In genomic region chr9:121890746-121891145, GRCh38 we compare ENCODE assay signal across 14 cellular contexts.
DNase-seq lines count a peak whose midpoint lies in the region; ATAC-seq, FAIRE-seq and TF ChIP-seq lines count a peak whose summit lies in the region.
"Had no signal": no experiment of that assay in that cellular context is flagged by ENCODE, and none has a peak within 500 bp of the region (broad histone marks: within the 10 kb centered on the region; RNA-seq: fewer than 3 reads in every experiment).

No MANE protein-coding gene starts in this region.

- H3K27ac ChIP-seq in IMR-90 (ENCODE audit: insufficient read depth, low read length): no peak overlapping the region
- no peak overlapping the region for H3K27ac ChIP-seq in H1 (ENCODE audit: low read depth, low read length)
- no peak overlapping the region for H3K27ac ChIP-seq in body of pancreas

- CTCF ChIA-PET in IMR-90 (lab: Yijun Ruan, JAX): no interaction called here
- CTCF ChIA-PET in H1 (lab: Charles Lee; ENCODE audit: partially characterized antibody): no interaction called here

- no peaks in the 10 kb centered on the region for H3K27me3 ChIP-seq in H7 (ENCODE audit: control insufficient read depth, insufficient read depth, low read length)
- H3K27me3 ChIP-seq in IMR-90 (ENCODE audit: control insufficient read depth, insufficient read depth, low read length): no peaks in the 10 kb centered on the region
- no peaks in the 10 kb centered on the region for H3K27me3 ChIP-seq in H1 (replicated peaks in 1 of 4; ENCODE audit: control insufficient read depth in 3 of 4, extremely low read depth in 1 of 4, insufficient read depth in 3 of 4, low read length in 3 of 4)
- H3K27me3 ChIP-seq in body of pancreas: no peaks in the 10 kb centered on the region

- H3K79me1 ChIP-seq in IMR-90 (ENCODE audit: low read depth in 1 of 2, low read length in 2 of 2) (peaks cover 0 to 7% of the 10 kb centered on the region in 2 experiments; a peak in 1 of 4 replicates), H1 (ENCODE audit: low read depth, low read length) (no peaks in the 10 kb centered on the region)

- H2BK15ac ChIP-seq in IMR-90 (ENCODE audit: low read depth, low read length) (peak overlapping the region; percentile 53; the same call in 2 of the 3 replicates), H1 (ENCODE audit: low read length) (no peak overlapping the region)

- peak overlapping the region in 1 of 2 experiments; percentile 54; a peak in 1 of 4 replicates for H4K8ac ChIP-seq in IMR-90 (ENCODE audit: low read depth in 2 of 2, low read length in 2 of 2)
- H4K8ac ChIP-seq in H1 (ENCODE audit: extremely low read depth, insufficient read depth, low read length): no peak overlapping the region

- no peak for FAIRE-seq in H1 (lab: Jason Lieb, UNC)
- FAIRE-seq: GM12891, GM18507 had no signal

- H3K18ac ChIP-seq in IMR-90 (ENCODE audit: low read depth, low read length) (no peak overlapping the region), H1 (ENCODE audit: extremely low read depth, low read length) (no peak overlapping the region)

- WGBS in IMR-90 (ENCODE audit: extremely low coverage in 2 of 2, insufficient read length in 1 of 2), 2 experiments: 79% methylated on average over 2 of the region's 2 CpGs; no CpG with 5 or more reads in 1 of the 2 experiments
- WGBS in H1 (ENCODE audit: extremely low coverage in 1 of 2, insufficient coverage in 1 of 2, insufficient read length in 1 of 2, insufficient replicate concordance in 2 of 2, low coverage in 1 of 2, low lambda C conversion rate in 2 of 2, missing lambda C conversion rate in 1 of 2), 2 experiments: 87% methylated on average over 2 of the region's 2 CpGs; no CpG with 5 or more reads in 1 of the 2 experiments
- 80 to 86% methylated on average over 2 of the region's 2 CpGs for WGBS in body of pancreas, 2 donors

- no peak overlapping the region for H3K23ac ChIP-seq in IMR-90 (ENCODE audit: low read depth, low read length)
- no peak overlapping the region for H3K23ac ChIP-seq in H1 (ENCODE audit: insufficient read length)

- H2AK5ac ChIP-seq in IMR-90 (ENCODE audit: low read depth, low read length): peak overlapping the region; percentile 92
- no peak overlapping the region for H2AK5ac ChIP-seq in H1 (ENCODE audit: low read depth, low read length)

- H3K14ac ChIP-seq in IMR-90 (replicated peaks; ENCODE audit: low read depth, low read length) (peak overlapping the region; percentile 60; the same call in 1 of the 2 replicates), H1 (ENCODE audit: insufficient read length) (no peak overlapping the region)

- TF ChIP-seq POLR2A in IMR-90 (IDR thresholded peaks at IDR 0.05; ENCODE audit: low read depth, low read length): no peak
- no peak for TF ChIP-seq POLR2A in H1 (IDR thresholded peaks at IDR 0.05; ENCODE audit: control extremely low read depth in 1 of 2, low read depth in 2 of 2, low read length in 2 of 2)
- no peak for TF ChIP-seq POLR2A in body of pancreas (IDR thresholded peaks at IDR 0.05)

- no peak overlapping the region for H3K4me3 ChIP-seq in H7 (ENCODE audit: insufficient read depth, low read depth, low read length)
- no peak overlapping the region for H3K4me3 ChIP-seq in IMR-90 (ENCODE audit: insufficient read depth, low read depth, low read length)
- no peak overlapping the region for H3K4me3 ChIP-seq in H1 (ENCODE audit: extremely low read depth in 1 of 4, insufficient read depth in 2 of 4, low read depth in 3 of 4, low read length in 4 of 4)
- no peak overlapping the region for H3K4me3 ChIP-seq in body of pancreas
- H3K4me3 ChIP-seq: HAP-1 had no signal

- H3K23me2 ChIP-seq in H1 (ENCODE audit: low read depth, low read length): peaks cover 7% of the 10 kb centered on the region; the same call in 1 of the 2 replicates

- H2AFZ ChIP-seq in IMR-90 (replicated peaks; ENCODE audit: low read length, poor library complexity) (no peak overlapping the region), H1 (ENCODE audit: low read length) (no peak overlapping the region)

- H3K9me1 ChIP-seq in IMR-90 (ENCODE audit: insufficient read depth, low read length): peaks cover 28% of the 10 kb centered on the region

- POLR2A ChIA-PET in IMR-90 (lab: Charles Lee; ENCODE audit: unreplicated experiment): no interaction called here
- POLR2A ChIA-PET in H1 (lab: Charles Lee; ENCODE audit: partially characterized antibody): no interaction called here

- H3K9me3 ChIP-seq in IMR-90 (ENCODE audit: control insufficient read depth, insufficient read depth, low read length) (no peaks in the 10 kb centered on the region), H1 (ENCODE audit: insufficient read depth in 2 of 2, low read depth in 1 of 2, low read length in 1 of 2) (no peaks in the 10 kb centered on the region; a peak in 1 of 4 replicates), body of pancreas (no peaks in the 10 kb centered on the region)
- H3K9me3 ChIP-seq: HAP-1 had no signal

- TF ChIP-seq CTCF in IMR-90 (conservative IDR thresholded peaks at IDR 0.05; ENCODE audit: low read depth, low read length) (no peak), H1 (IDR thresholded peaks at IDR 0.05; ENCODE audit: control extremely low read depth in 1 of 3, insufficient read depth in 1 of 3, low read depth in 1 of 3, low read length in 3 of 3) (no peak), body of pancreas (IDR thresholded peaks at IDR 0.05) (no peak)

- H3K9ac ChIP-seq in IMR-90 (ENCODE audit: low read depth, low read length): no peak overlapping the region
- H3K9ac ChIP-seq in H1 (replicated peaks in 1 of 4; ENCODE audit: extremely low read depth in 1 of 4, low read depth in 3 of 4, low read length in 3 of 4): no peak overlapping the region; a peak in 1 of 7 replicates

- H2BK12ac ChIP-seq in H1 (ENCODE audit: low read depth, low read length): peak overlapping the region; percentile 18; the same call in 1 of the 2 replicates

- peak overlapping the region; percentile 14 for H2AK9ac ChIP-seq in IMR-90 (replicated peaks; ENCODE audit: low read depth, low read length, poor library complexity)

- no peak overlapping the region for H4K5ac ChIP-seq in IMR-90 (ENCODE audit: low read depth, low read length)
- no peak overlapping the region for H4K5ac ChIP-seq in H1 (ENCODE audit: insufficient read length, low read depth, low read length)

- ATAC-seq in IMR-90 (ENCODE audit: low read depth) (no peak), body of pancreas (no peak)

- dilution Hi-C loops in IMR-90 (cut with HindIII; ENCODE audit: low sequenced_read_pairs, unreplicated experiment): no loop called here

- H3K79me2 ChIP-seq in H1 (ENCODE audit: control insufficient read depth in 1 of 2, insufficient read depth in 2 of 2, low read length in 2 of 2): peaks cover 0 to 6% of the 10 kb centered on the region in 2 experiments; a peak in 2 of 4 replicates

- H4K20me1 ChIP-seq in IMR-90 (ENCODE audit: insufficient read depth, low read length): peaks cover 3% of the 10 kb centered on the region; the same call in 1 of the 2 replicates
- peaks cover 0 to 7% of the 10 kb centered on the region in 2 experiments for H4K20me1 ChIP-seq in H1 (replicated peaks in 1 of 2; ENCODE audit: control insufficient read depth in 1 of 2, insufficient read depth in 2 of 2, low read length in 2 of 2)

- H4K91ac ChIP-seq in IMR-90 (ENCODE audit: insufficient read depth, low read depth, low read length) (no peak overlapping the region), H1 (replicated peaks; ENCODE audit: insufficient read length, low read length) (no peak overlapping the region)

- H3K4me2 ChIP-seq in IMR-90 (ENCODE audit: low read depth, low read length): no peak overlapping the region
- peak overlapping the region in 1 of 2 experiments; percentile 27; a peak in 1 of 4 replicates for H3K4me2 ChIP-seq in H1 (ENCODE audit: insufficient read depth in 1 of 2, low read depth in 2 of 2, low read length in 2 of 2)

- H3K36me3 ChIP-seq in H7 (replicated peaks; ENCODE audit: control insufficient read depth, insufficient read depth, low read length) (no peaks in the 10 kb centered on the region), IMR-90 (ENCODE audit: control insufficient read depth, insufficient read depth, low read length) (no peaks in the 10 kb centered on the region), H1 (ENCODE audit: control insufficient read depth in 2 of 4, insufficient read depth in 4 of 4, low read length in 3 of 4) (no peaks in the 10 kb centered on the region; a peak in 1 of 8 replicates), body of pancreas (replicated peaks in 1 of 2; ENCODE audit: insufficient read depth in 1 of 2, low read depth in 2 of 2) (no peaks in the 10 kb centered on the region)
- H3K36me3 ChIP-seq: HAP-1 had no signal

- in situ Hi-C loops in IMR-90 (cut with MboI; ENCODE audit: low sequenced_read_pairs): no loop called here

- H3K56ac ChIP-seq in IMR-90 (ENCODE audit: extremely low read depth, insufficient read depth, low read length) (no peak overlapping the region), H1 (replicated peaks; ENCODE audit: insufficient read length, low read depth, low read length) (no peak overlapping the region)

- no peak for TF ChIP-seq EP300 in H1 (IDR thresholded peaks at IDR 0.05; ENCODE audit: borderline replicate concordance in 1 of 2, low read depth in 2 of 2, low read length in 2 of 2)

- no TSS peak for BruUV-seq in IMR-90 (replicated peaks; lab: Mats Ljungman, UMichigan)

- H2BK120ac ChIP-seq in IMR-90 (ENCODE audit: low read depth, low read length) (peak overlapping the region; percentile 43; the same call in 1 of the 2 replicates), H1 (replicated peaks; ENCODE audit: low read depth, low read length) (no peak overlapping the region)

- DNase-seq in H7 (peak; percentile 35), IMR-90 (no peak), H1 (ENCODE audit: low read depth in 1 of 2, low spot score in 2 of 2) (no peak), body of pancreas (no peak)
- DNase-seq in stimulated activated CD4-positive, alpha-beta T cell treated with anti-CD3 and anti-CD28 coated beads, Interleukin-15, amount 100 ng/mL, for 24 hours: no peak
- DNase-seq in stimulated activated CD4-positive, alpha-beta T cell treated with anti-CD3 and anti-CD28 coated beads, Interleukin-4, amount 100 ng/mL, for 24 hours: no peak
- DNase-seq: C1 segment of cervical spinal cord; Calu3; CD4-positive, alpha-beta memory T cell; COR-L47; GF-D8 had no signal

- TF ChIP-seq RAD21 in IMR-90 (IDR thresholded peaks at IDR 0.05; ENCODE audit: low read length) (no peak), H1 (IDR thresholded peaks at IDR 0.05 in 1 of 2, conservative IDR thresholded peaks at IDR 0.05 in 1 of 2; ENCODE audit: low read depth in 2 of 2, low read length in 2 of 2) (no peak; a peak in 1 of 4 replicates)

- peaks cover 21% of the 10 kb centered on the region for H3K4me1 ChIP-seq in IMR-90 (ENCODE audit: control insufficient read depth, insufficient read depth, low read length)
- H3K4me1 ChIP-seq in H1 (replicated peaks in 1 of 4; ENCODE audit: control insufficient read depth in 3 of 4, insufficient read depth in 4 of 4, low read length in 3 of 4): peaks cover 3 to 19% (median 10%) of the 10 kb centered on the region in 4 experiments; a peak in 5 of 7 replicates
- H3K4me1 ChIP-seq in body of pancreas: peaks cover under 1% of the 10 kb centered on the region
- H3K4me1 ChIP-seq: HAP-1 had no signal

- intact Hi-C loops in IMR-90 (cut with micrococcal nuclease) (no loop called here), body of pancreas (cut with DNase I) (no loop called here)

- H3K4ac ChIP-seq in IMR-90 (ENCODE audit: low read depth, low read length) (peak overlapping the region; percentile 88), H1 (replicated peaks; ENCODE audit: insufficient read length, low read depth, low read length) (no peak overlapping the region)

- H2BK20ac ChIP-seq in IMR-90 (ENCODE audit: low read depth, low read length) (peak overlapping the region; percentile 23; the same call in 1 of the 2 replicates), H1 (ENCODE audit: low read length) (no peak overlapping the region)

- H2BK5ac ChIP-seq in IMR-90 (ENCODE audit: low read depth, low read length, poor library complexity, severe bottlenecking): no peak overlapping the region
- no peak overlapping the region for H2BK5ac ChIP-seq in H1 (ENCODE audit: low read depth, low read length)
